In the genomic region with DNA sequence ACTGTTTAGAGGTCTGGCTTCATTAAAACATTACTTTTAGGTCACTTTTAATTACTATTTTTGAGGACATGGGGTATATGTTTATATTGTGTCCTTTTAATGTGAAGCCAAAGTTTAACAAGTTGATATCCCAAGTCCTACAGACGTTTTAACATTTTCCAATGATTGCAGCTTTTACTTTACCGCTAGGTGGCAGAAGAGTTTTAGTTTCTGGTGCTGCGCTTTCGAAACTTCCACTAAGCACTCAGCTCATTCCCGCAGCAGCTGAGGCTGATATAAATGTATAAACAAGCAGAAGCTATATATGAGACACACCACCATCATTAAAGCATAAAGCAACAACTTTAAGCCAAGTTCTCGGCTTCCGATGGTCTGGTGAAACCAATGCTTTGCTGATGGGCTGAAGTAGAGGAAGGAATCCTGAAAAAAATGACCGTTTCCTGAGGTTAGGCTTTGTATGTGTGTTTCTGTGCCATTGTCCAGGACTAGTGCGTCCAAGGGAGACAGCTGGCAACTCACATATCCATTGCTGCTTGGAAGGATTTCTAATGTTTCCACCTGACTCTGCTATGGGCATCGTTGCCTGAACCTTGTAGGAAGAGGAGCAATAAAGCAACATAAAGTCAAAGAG, we compare ENCODE assay signal across 8 cellular contexts.
DNase-seq lines count a peak whose midpoint lies in the region; ATAC-seq and TF ChIP-seq lines count a peak whose summit lies in the region.

No MANE protein-coding gene starts in this region.

- H3K4me1 Mint-ChIP-seq in Calu3 (ENCODE audit: low read depth, unreplicated experiment) (no peaks in the 10 kb centered on the region), MCF 10A (ENCODE audit: insufficient read depth, unreplicated experiment) (peaks cover 5% of the 10 kb centered on the region)

- BruUV-seq in Calu3 (replicated peaks; lab: Mats Ljungman, UMichigan), result no TSS peak
- BruUV-seq in MCF 10A (replicated peaks; lab: Mats Ljungman, UMichigan), result no TSS peak

- peak; percentile 66 for ATAC-seq in GM19397 (IDR thresholded peaks at IDR 0.05; ENCODE audit: unreplicated experiment)
- no peak for ATAC-seq in GM18520 (IDR thresholded peaks at IDR 0.05; ENCODE audit: unreplicated experiment)

- H3K27ac Mint-ChIP-seq in Calu3 (ENCODE audit: unreplicated experiment), result no peak overlapping the region
- H3K27ac Mint-ChIP-seq in MCF 10A (ENCODE audit: low read depth, unreplicated experiment), result no peak overlapping the region

- no peaks in the 10 kb centered on the region for H3K9me3 Mint-ChIP-seq in Calu3 (ENCODE audit: low read depth, unreplicated experiment)
- no peaks in the 10 kb centered on the region for H3K9me3 Mint-ChIP-seq in MCF 10A (ENCODE audit: unreplicated experiment)

- H3K36me3 Mint-ChIP-seq in Calu3 (ENCODE audit: insufficient read depth, unreplicated experiment), result no peaks in the 10 kb centered on the region
- H3K36me3 Mint-ChIP-seq in MCF 10A (ENCODE audit: insufficient read depth, unreplicated experiment), result no peaks in the 10 kb centered on the region

- DNase-seq in Calu3, result peak; percentile 19
- DNase-seq in HT1080 (ENCODE audit: low read depth), result peak; percentile 65
- DNase-seq in NCI-H748 (lab: John Stamatoyannopoulos, UW; ENCODE audit: unreplicated experiment), result peak; percentile 92
- peak; percentile 69 for DNase-seq in MCF 10A (ENCODE audit: unreplicated experiment)
- DNase-seq in inferior parietal cortex (ENCODE audit: extremely low spot score), result peak; percentile 95
- DNase-seq in stromal cell of bone marrow (ENCODE audit: low read depth), result peak; percentile 23

- H3K27me3 Mint-ChIP-seq in Calu3 (ENCODE audit: unreplicated experiment) (no peaks in the 10 kb centered on the region), MCF 10A (ENCODE audit: insufficient read depth, unreplicated experiment) (peaks cover 33% of the 10 kb centered on the region)

- POLR2A ChIA-PET in MCF 10A (lab: Yijun Ruan, JAX), result interaction anchor here (0.7 kb wide), 1 partner anchor 728 kb away, joined by 3 read pairs; no protein-coding TSS in a partner anchor

- CTCF ChIA-PET in Calu3 (lab: Charles Lee) (interaction anchor here (0.5 to 1.1 kb wide), 3 partner anchors 532 to 1078 kb away, joined by 3 to 9 read pairs (median 4); no protein-coding TSS in a partner anchor), MCF 10A (lab: Yijun Ruan, JAX) (interaction anchor here (0.6 to 3.2 kb wide), 41 partner anchors 8 to 1513 kb away, joined by 3 to 48 read pairs (median 3); no protein-coding TSS in a partner anchor)

- TF ChIP-seq CTCF in Calu3 (IDR thresholded peaks at IDR 0.05; ENCODE audit: unreplicated experiment), result peak; percentile 64
- TF ChIP-seq CTCF in MCF 10A (IDR thresholded peaks at IDR 0.05; ENCODE audit: unreplicated experiment), result peak; percentile 79

- H3K4me3 Mint-ChIP-seq in Calu3 (ENCODE audit: low read depth, unreplicated experiment) (no peak overlapping the region), MCF 10A (ENCODE audit: unreplicated experiment) (peak overlapping the region; percentile 58)

- intact Hi-C loops in Calu3 (cut with micrococcal nuclease; ENCODE audit: unreplicated experiment), result loop anchor here (2.0 kb wide), 1 partner anchor 532 kb away; no protein-coding TSS in a partner anchor
- intact Hi-C loops in MCF 10A (cut with micrococcal nuclease), result loop anchor here (1.0 to 5.0 kb wide), 5 partner anchors 400 to 1462 kb away; no protein-coding TSS in a partner anchor

Comparison
In these comparisons a context has a peak if more than half of its experiments do, and no peak if none do; other contexts are left out.
1. DNase-seq: peak in every context shown above with its lines; median percentile 95 in inferior parietal cortex; 92 in NCI-H748; 69 in MCF 10A; 65 in HT1080; 23 in stromal cell of bone marrow; 19 in Calu3.